In genomic region chr10:69327463-69328345, GRCh38 we compare ENCODE assay signal across 7 cellular contexts. TPM values are rescaled to one million over a fixed set of nuclear protein-coding genes. Genes with fewer than 3 reads are reported as not detected.
DNase-seq lines count a peak whose midpoint lies in the region; ATAC-seq and TF ChIP-seq lines count a peak whose summit lies in the region.

No MANE protein-coding gene starts in this region.

- H3K4me3 ChIP-seq in PC-3 (ENCODE audit: low read length), result peak overlapping the region; percentile 11; the same call in 1 of the 2 replicates
- H3K4me3 ChIP-seq in astrocyte of the spinal cord (ENCODE audit: low read depth, low read length), result no peak overlapping the region
- H3K4me3 ChIP-seq in gastrocnemius medialis, result peak overlapping the region; percentile 50 to 62 (median 53)

- H3F3A ChIP-seq in PC-3 (ENCODE audit: low read length, unreplicated experiment), result no peaks in the 10 kb centered on the region

- CTCF ChIA-PET in PC-3 (lab: Charles Lee), result interaction anchor here (0.6 kb wide), 1 partner anchor 66 kb away, joined by 5 read pairs; no protein-coding TSS in a partner anchor

- peak; percentile 72 to 81 for TF ChIP-seq POLR2A in gastrocnemius medialis (IDR thresholded peaks at IDR 0.05)

- H3K4me1 ChIP-seq in PC-3 (ENCODE audit: insufficient read depth, low read length), result peaks cover 8% of the 10 kb centered on the region
- peaks cover 67 to 91% of the 10 kb centered on the region in 2 donors for H3K4me1 ChIP-seq in gastrocnemius medialis

- H3K27ac ChIP-seq in PC-3 (ENCODE audit: low read length) (peak overlapping the region; percentile 0), gastrocnemius medialis (peak overlapping the region; percentile 87 to 97 (median 93))

- POLR2A ChIA-PET in PC-3 (lab: Charles Lee; ENCODE audit: unreplicated experiment), result interaction anchor here (0.6 kb wide), 2 partner anchors 8 to 9 kb away, joined by 3 to 4 read pairs; no protein-coding TSS in a partner anchor

- intact Hi-C loops in PC-3 (cut with micrococcal nuclease) (no loop called here), gastrocnemius medialis (cut with DNase I; ENCODE audit: low total_unique reads) (loop anchor here (2.0 kb wide), 1 partner anchor 35 kb away; no protein-coding TSS in a partner anchor)

- H2AFZ ChIP-seq in PC-3 (ENCODE audit: low read length), result peak overlapping the region; percentile 40

- peak overlapping the region; percentile 12; the same call in 1 of the 2 replicates for H3K9ac ChIP-seq in PC-3 (ENCODE audit: low read length)

- H3K27me3 ChIP-seq in PC-3 (ENCODE audit: low read length) (no peaks in the 10 kb centered on the region), gastrocnemius medialis (no peaks in the 10 kb centered on the region)

- peaks cover 100% of the 10 kb centered on the region for H3K79me2 ChIP-seq in PC-3 (ENCODE audit: low read length)

- H3K4me2 ChIP-seq in PC-3 (ENCODE audit: low read length), result peak overlapping the region; percentile 48

- peak; percentile 87 for ATAC-seq in GM18867 (IDR thresholded peaks at IDR 0.05; ENCODE audit: unreplicated experiment)
- ATAC-seq in HG02885 (IDR thresholded peaks at IDR 0.05; ENCODE audit: poor library complexity, unreplicated experiment), result peak; percentile 87
- ATAC-seq in PC-3, result peak; percentile 46; the same call in 1 of the 2 replicates
- peak; percentile 96 for ATAC-seq in gastrocnemius medialis

- TF ChIP-seq CTCF in PC-3 (conservative IDR thresholded peaks at IDR 0.05; ENCODE audit: low read depth, low read length) (no peak), astrocyte of the spinal cord (IDR thresholded peaks at IDR 0.05; ENCODE audit: low read depth, low read length) (no peak), gastrocnemius medialis (IDR thresholded peaks at IDR 0.05 in 4 of 5, conservative IDR thresholded peaks at IDR 0.05 in 1 of 5) (no peak)

- no peaks in the 10 kb centered on the region for H3K9me2 ChIP-seq in PC-3 (replicated peaks; ENCODE audit: low read length)

- H3K36me3 ChIP-seq in PC-3 (ENCODE audit: low read depth, low read length) (peaks cover 8% of the 10 kb centered on the region; the same call in 1 of the 2 replicates), gastrocnemius medialis (no peaks in the 10 kb centered on the region)

- BruUV-seq in PC-3 (replicated peaks; lab: Mats Ljungman, UMichigan), result no TSS peak

- DNase-seq in PC-3 (peak; percentile 42), astrocyte of the spinal cord (ENCODE audit: low read depth, low spot score) (peak; percentile 62), hypothalamus (lab: John Stamatoyannopoulos, UW) (peak in 39 of 51 donors; percentile 12 to 73 (median 52)), gastrocnemius medialis (peak; percentile 88 to 93), NCI-H2081 treated with DMSO at 0.1 percent for 48 hours (lab: John Stamatoyannopoulos, UW) (no peak)

- H3K9me3 ChIP-seq in PC-3 (ENCODE audit: low read length), result no peaks in the 10 kb centered on the region
- H3K9me3 ChIP-seq in gastrocnemius medialis, result no peaks in the 10 kb centered on the region

- in situ Hi-C loops in astrocyte of the spinal cord (cut with HindIII; ENCODE audit: low sequenced_read_pairs), result no loop called here
- in situ Hi-C loops in gastrocnemius medialis (cut with MboI; ENCODE audit: low sequenced_read_pairs in 4 of 4), result loop anchor here in 1 of 4 donors (10.0 kb wide), 1 partner anchor 57 kb away; no protein-coding TSS in a partner anchor

- peaks cover 16% of the 10 kb centered on the region; the same call in 1 of the 2 replicates for H4K20me1 ChIP-seq in PC-3 (ENCODE audit: low read length)

RNA-seq across cellular contexts. Expression of gene HK1, which starts 49.4 kb away (rescaled TPM):
- total RNA-seq in PC-3 (2014; rRNA removed), result 189 and 208 TPM in 2 replicates
- 100 to 1,000 TPM; 168 to 331 (median 246) TPM for total RNA-seq in gastrocnemius medialis

Comparison
In these comparisons a context has a peak if more than half of its experiments do, and no peak if none do; other contexts are left out.
1. ATAC-seq: peak in every context shown above with its lines; median percentile 96 in gastrocnemius medialis; 87 in GM18867; 87 in HG02885; 46 in PC-3.